In genomic region chr13:69959041-69959440, GRCh38 we compare ENCODE assay signal across 14 cellular contexts.
"Had no signal": no experiment of that assay in that cellular context is flagged by ENCODE, and none has a peak within 500 bp of the region (broad histone marks: within the 10 kb centered on the region; RNA-seq: fewer than 3 reads in every experiment).

No MANE protein-coding gene starts in this region.

- H3K4me1 Mint-ChIP-seq: T-cell had no signal

- H3K4me3 ChIP-seq: heart left ventricle, prostate gland, upper lobe of right lung had no signal

- ATAC-seq: activated T-cell treated with anti-CD3 and anti-CD28 coated beads, Interleukin-2, amount 50 U/mL, for 4 hours; heart left ventricle; sciatic nerve; T-cell; upper lobe of right lung had no signal

- DNase-seq: activated CD4-positive, alpha-beta memory T cell treated with anti-CD3 and anti-CD28 coated beads for 36 hours; activated gamma-delta T cell treated with Interleukin-2 at 50 U/mL for 16 hours; activated T-cell treated with anti-CD3 and anti-CD28 coated beads, Interleukin-2, amount 50 U/mL, for 4 hours; aorta; foreskin melanocyte; heart left ventricle; stimulated activated CD4-positive, alpha-beta T cell treated with anti-CD3 and anti-CD28 coated beads, Interleukin-12 subunit alpha, Interleukin-12 subunit beta, amount 100 ng/mL, for 4 hours; stimulated activated naive CD4-positive, alpha-beta T cell treated with Interleukin-2 at 50 U/mL for 16 hours; T-cell; T1000; upper lobe of right lung had no signal

- H3K27me3 Mint-ChIP-seq: activated CD4-positive, alpha-beta memory T cell treated with anti-CD3 and anti-CD28 coated beads for 36 hours; T-cell had no signal

- H3K36me3 Mint-ChIP-seq: activated CD4-positive, alpha-beta memory T cell treated with anti-CD3 and anti-CD28 coated beads for 36 hours; mesothelial cell of epicardium; T-cell had no signal

- H3K27ac Mint-ChIP-seq: activated CD4-positive, alpha-beta memory T cell treated with anti-CD3 and anti-CD28 coated beads for 36 hours; mesothelial cell of epicardium; T-cell had no signal

- H3K9me3 Mint-ChIP-seq: activated T-cell treated with anti-CD3 and anti-CD28 coated beads, Interleukin-2, amount 50 U/mL, for 4 hours; mesothelial cell of epicardium had no signal

- H3K4me3 Mint-ChIP-seq: activated CD4-positive, alpha-beta memory T cell treated with anti-CD3 and anti-CD28 coated beads for 36 hours; activated T-cell treated with anti-CD3 and anti-CD28 coated beads, Interleukin-2, amount 50 U/mL, for 4 hours; mesothelial cell of epicardium; T-cell had no signal
